ENCODE assay signal across 20 cellular contexts in the genomic region with DNA sequence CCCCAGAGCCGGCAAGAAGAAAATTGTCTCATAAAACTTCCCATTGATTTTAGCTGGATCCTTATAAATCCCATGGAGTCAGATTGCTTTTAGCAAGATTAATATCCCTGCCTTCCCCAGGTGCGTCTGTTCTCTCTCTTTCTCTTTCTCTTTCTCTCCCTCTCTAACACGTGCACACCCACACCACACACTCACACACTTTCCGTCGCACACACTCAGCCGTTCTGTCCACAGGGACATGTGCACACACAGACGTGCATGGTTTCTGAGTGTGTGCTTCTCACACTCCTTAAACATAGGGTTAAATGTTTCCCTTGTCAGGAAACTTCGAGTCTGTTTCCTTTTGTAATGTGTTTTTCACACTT.
DNase-seq lines count a peak whose midpoint lies in the region; ATAC-seq and TF ChIP-seq lines count a peak whose summit lies in the region.
"Had no signal": no experiment of that assay in that cellular context is flagged by ENCODE, and none has a peak within 500 bp of the region (broad histone marks: within the 10 kb centered on the region; RNA-seq: fewer than 3 reads in every experiment).

No MANE protein-coding gene starts in this region.

- POLR2A ChIA-PET in HEK293 (lab: Yijun Ruan, JAX) = no interaction called here

- no peak for ATAC-seq in GM18519 (IDR thresholded peaks at IDR 0.05; ENCODE audit: low FRiP score, unreplicated experiment)
- ATAC-seq: naive thymus-derived CD8-positive, alpha-beta T cell had no signal

- no peaks in the 10 kb centered on the region for H3K9me3 Mint-ChIP-seq in chondrocyte (ENCODE audit: low read depth)
- H3K9me3 Mint-ChIP-seq in nephron = no peaks in the 10 kb centered on the region
- H3K9me3 Mint-ChIP-seq: activated naive CD4-positive, alpha-beta T cell treated with anti-CD3 and anti-CD28 coated beads, Interleukin-2, amount 50 U/mL, for 24 hours; naive thymus-derived CD8-positive, alpha-beta T cell had no signal

- CTCF ChIA-PET in HEK293 (lab: Yijun Ruan, JAX) = interaction anchor here (1.0 to 2.7 kb wide), 3 partner anchors 13 to 134 kb away, joined by 3 to 12 read pairs (median 3); no protein-coding TSS in a partner anchor

- H3K9me3 ChIP-seq in HEK293 (ENCODE audit: control insufficient read depth, insufficient read depth, low read depth, low read length) (no peaks in the 10 kb centered on the region), subcutaneous abdominal adipose tissue (ENCODE audit: control insufficient read depth in 5 of 5, low read length in 5 of 5) (no peaks in the 10 kb centered on the region)
- H3K9me3 ChIP-seq: body of pancreas had no signal

- H3K27me3 Mint-ChIP-seq in chondrocyte (ENCODE audit: low read depth) = no peaks in the 10 kb centered on the region
- no peaks in the 10 kb centered on the region for H3K27me3 Mint-ChIP-seq in nephron (ENCODE audit: low read depth)
- H3K27me3 Mint-ChIP-seq: activated naive CD4-positive, alpha-beta T cell treated with anti-CD3 and anti-CD28 coated beads, Interleukin-2, amount 50 U/mL, for 24 hours; naive thymus-derived CD8-positive, alpha-beta T cell had no signal

- H3K27ac ChIP-seq in HEK293 (ENCODE audit: extremely low read depth, low read depth, low read length) (no peak overlapping the region), subcutaneous abdominal adipose tissue (ENCODE audit: low read depth, low read length) (peak overlapping the region; percentile 39)
- H3K27ac ChIP-seq: hepatocyte had no signal

- H3K4me1 ChIP-seq in HEK293 (ENCODE audit: control insufficient read depth, insufficient read depth, low read length) = peaks cover 4% of the 10 kb centered on the region; the same call in 1 of the 2 replicates
- peaks cover 0 to 16% (median 9%) of the 10 kb centered on the region in 5 donors for H3K4me1 ChIP-seq in subcutaneous abdominal adipose tissue (ENCODE audit: control insufficient read depth in 5 of 5, insufficient read depth in 5 of 5, low read length in 5 of 5)
- H3K4me1 ChIP-seq: body of pancreas had no signal

- H3K27me3 ChIP-seq in subcutaneous abdominal adipose tissue (ENCODE audit: control insufficient read depth in 5 of 5, insufficient read depth in 4 of 5, low read length in 5 of 5) = no peaks in the 10 kb centered on the region
- H3K27me3 ChIP-seq: body of pancreas, hepatocyte had no signal

- H3K36me3 ChIP-seq in HEK293 (ENCODE audit: control insufficient read depth in 2 of 2, insufficient read depth in 1 of 2, low read length in 2 of 2) (no peaks in the 10 kb centered on the region), subcutaneous abdominal adipose tissue (ENCODE audit: control insufficient read depth in 5 of 5, insufficient read depth in 5 of 5, low read length in 5 of 5) (no peaks in the 10 kb centered on the region)

- DNase-seq in chondrocyte (ENCODE audit: low spot score) (no peak), NCI-H774 (lab: John Stamatoyannopoulos, UW) (no peak), hepatic stellate cell (ENCODE audit: low spot score) (no peak), NCI-H1092 (lab: John Stamatoyannopoulos, UW) (no peak)
- DNase-seq: C1 segment of cervical spinal cord; Calu3; mesendoderm; naive thymus-derived CD8-positive, alpha-beta T cell; NCI-H1417; NCI-H524; posterior cingulate gyrus; stimulated activated CD4-positive, alpha-beta T cell treated with anti-CD3 and anti-CD28 coated beads, Interleukin-4, amount 100 ng/mL, for 4 hours had no signal

- peak overlapping the region in 1 of 5 donors; percentile 21 for H3K9ac ChIP-seq in subcutaneous abdominal adipose tissue (ENCODE audit: low read length in 5 of 5)

- H3K4me1 Mint-ChIP-seq in chondrocyte (ENCODE audit: low read depth) = peaks cover 30% of the 10 kb centered on the region
- H3K4me1 Mint-ChIP-seq in nephron = peaks cover 27% of the 10 kb centered on the region
- H3K4me1 Mint-ChIP-seq: activated naive CD4-positive, alpha-beta T cell treated with anti-CD3 and anti-CD28 coated beads, Interleukin-2, amount 50 U/mL, for 24 hours; naive thymus-derived CD8-positive, alpha-beta T cell had no signal

- TF ChIP-seq CTCF in HEK293 (tag by site-specific recombination; IDR thresholded peaks at IDR 0.05) (no peak), chondrocyte (IDR thresholded peaks at IDR 0.05) (no peak), nephron (IDR thresholded peaks at IDR 0.05; ENCODE audit: unreplicated experiment in 3 of 3) (no peak)

- no peak overlapping the region for H3K4me3 Mint-ChIP-seq in chondrocyte (ENCODE audit: unreplicated experiment)
- peak overlapping the region in 1 of 3 experiments; percentile 2 for H3K4me3 Mint-ChIP-seq in nephron
- H3K4me3 Mint-ChIP-seq: activated CD4-positive, alpha-beta T cell treated with anti-CD3 and anti-CD28 coated beads for 36 hours; activated naive CD4-positive, alpha-beta T cell treated with anti-CD3 and anti-CD28 coated beads, Interleukin-2, amount 50 U/mL, for 24 hours; naive thymus-derived CD8-positive, alpha-beta T cell had no signal

- peak overlapping the region; percentile 71 for H3K27ac Mint-ChIP-seq in chondrocyte (ENCODE audit: unreplicated experiment)
- peak overlapping the region; percentile 71 to 85 (median 80) for H3K27ac Mint-ChIP-seq in nephron
- H3K27ac Mint-ChIP-seq: activated CD4-positive, alpha-beta T cell treated with anti-CD3 and anti-CD28 coated beads for 36 hours; activated naive CD4-positive, alpha-beta T cell treated with anti-CD3 and anti-CD28 coated beads, Interleukin-2, amount 50 U/mL, for 24 hours; naive thymus-derived CD8-positive, alpha-beta T cell had no signal

- no peaks in the 10 kb centered on the region for H3K36me3 Mint-ChIP-seq in chondrocyte (ENCODE audit: low read depth)
- no peaks in the 10 kb centered on the region for H3K36me3 Mint-ChIP-seq in nephron (ENCODE audit: low read depth)
- H3K36me3 Mint-ChIP-seq: activated naive CD4-positive, alpha-beta T cell treated with anti-CD3 and anti-CD28 coated beads, Interleukin-2, amount 50 U/mL, for 24 hours; naive thymus-derived CD8-positive, alpha-beta T cell had no signal

- no peak overlapping the region for H3K4me3 ChIP-seq in HEK293 (ENCODE audit: low read depth, low read length)
- no peak overlapping the region for H3K4me3 ChIP-seq in subcutaneous abdominal adipose tissue (ENCODE audit: low read depth in 1 of 5, low read length in 5 of 5)
- H3K4me3 ChIP-seq: body of pancreas, hepatocyte had no signal

TF ChIP-seq in HEK293, 187 proteins besides CTCF, POLR2A, EP300 and RAD21:
- TF ChIP-seq, protein P1, sequence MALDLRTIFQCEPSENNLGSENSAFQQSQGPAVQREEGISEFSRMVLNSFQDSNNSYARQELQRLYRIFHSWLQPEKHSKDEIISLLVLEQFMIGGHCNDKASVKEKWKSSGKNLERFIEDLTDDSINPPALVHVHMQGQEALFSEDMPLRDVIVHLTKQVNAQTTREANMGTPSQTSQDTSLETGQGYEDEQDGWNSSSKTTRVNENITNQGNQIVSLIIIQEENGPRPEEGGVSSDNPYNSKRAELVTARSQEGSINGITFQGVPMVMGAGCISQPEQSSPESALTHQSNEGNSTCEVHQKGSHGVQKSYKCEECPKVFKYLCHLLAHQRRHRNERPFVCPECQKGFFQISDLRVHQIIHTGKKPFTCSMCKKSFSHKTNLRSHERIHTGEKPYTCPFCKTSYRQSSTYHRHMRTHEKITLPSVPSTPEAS (tag by site-specific recombination; IDR thresholded peaks at IDR 0.05) = peak; percentile 74
- no peak for TF ChIP-seq ZNF843 (tag by site-specific recombination; IDR thresholded peaks at IDR 0.05)
